18 cellular contexts compared by ENCODE assay signal in genomic region chr7:2947381-2947780, GRCh38.
DNase-seq lines count a peak whose midpoint lies in the region; ATAC-seq and TF ChIP-seq lines count a peak whose summit lies in the region.
"Had no signal": no experiment of that assay in that cellular context is flagged by ENCODE, and none has a peak within 500 bp of the region (broad histone marks: within the 10 kb centered on the region; RNA-seq: fewer than 3 reads in every experiment).

No MANE protein-coding gene starts in this region.

- no peak for DNase-seq in activated naive CD8-positive, alpha-beta T cell treated with anti-CD3 and anti-CD28 coated beads, Interleukin-2, amount 50 U/mL, for 24 hours
- DNase-seq in activated CD8-positive, alpha-beta memory T cell treated with anti-CD3 and anti-CD28 coated beads, Interleukin-2, amount 50 U/mL, for 48 hours, result peak; percentile 46
- no peak for DNase-seq in naive B cell
- peak; percentile 16 for DNase-seq in upper lobe of right lung
- DNase-seq: C1 segment of cervical spinal cord; NCI-H1417 treated with DMSO at 0.1 percent for 48 hours; NCI-H345; right cardiac atrium; stimulated activated CD4-positive, alpha-beta T cell treated with anti-CD3 and anti-CD28 coated beads, Interleukin-2, amount 100 ng/mL, for 48 hours; testis; uterus had no signal

- H3K4me1 ChIP-seq in upper lobe of right lung, result peaks cover 3% of the 10 kb centered on the region
- H3K4me1 ChIP-seq: neural progenitor cell, SJSA1, testis, uterus had no signal

- no peaks in the 10 kb centered on the region for H3K36me3 ChIP-seq in upper lobe of right lung
- H3K36me3 ChIP-seq: neural progenitor cell, SJSA1, uterus had no signal

- H3K27me3 ChIP-seq in upper lobe of right lung, result no peaks in the 10 kb centered on the region
- H3K27me3 ChIP-seq: neural progenitor cell, testis, uterus had no signal

- no peak overlapping the region for H3K4me3 ChIP-seq in upper lobe of right lung
- H3K4me3 ChIP-seq: neural progenitor cell, SJSA1, testis, uterus had no signal

- ATAC-seq in activated naive CD8-positive, alpha-beta T cell treated with anti-CD3 and anti-CD28 coated beads, Interleukin-2, amount 50 U/mL, for 24 hours, result no peak
- ATAC-seq in naive B cell (ENCODE audit: low read depth in 2 of 2) (no peak), upper lobe of right lung (no peak), HG03095 (IDR thresholded peaks at IDR 0.05; ENCODE audit: unreplicated experiment) (no peak), GM21737 (IDR thresholded peaks at IDR 0.05; ENCODE audit: unreplicated experiment) (no peak), GM19351 (IDR thresholded peaks at IDR 0.05; ENCODE audit: unreplicated experiment) (no peak)
- ATAC-seq: right cardiac atrium had no signal

- H3K4me1 Mint-ChIP-seq in activated naive CD8-positive, alpha-beta T cell (ENCODE audit: low read depth), result peaks cover 46% of the 10 kb centered on the region
- H3K4me1 Mint-ChIP-seq in activated naive CD8-positive, alpha-beta T cell treated with anti-CD3 and anti-CD28 coated beads, Interleukin-2, amount 50 U/mL, for 24 hours, result peaks cover 48% of the 10 kb centered on the region
- peaks cover 45 to 49% (median 48%) of the 10 kb centered on the region in 3 donors for H3K4me1 Mint-ChIP-seq in naive B cell

- no peaks in the 10 kb centered on the region for H3K27me3 Mint-ChIP-seq in activated naive CD8-positive, alpha-beta T cell
- no peaks in the 10 kb centered on the region for H3K27me3 Mint-ChIP-seq in activated naive CD8-positive, alpha-beta T cell treated with anti-CD3 and anti-CD28 coated beads, Interleukin-2, amount 50 U/mL, for 24 hours
- H3K27me3 Mint-ChIP-seq in naive B cell, result no peaks in the 10 kb centered on the region
- H3K27me3 Mint-ChIP-seq: central memory CD8-positive, alpha-beta T cell had no signal

- no peaks in the 10 kb centered on the region for H3K9me3 ChIP-seq in upper lobe of right lung
- H3K9me3 ChIP-seq: SJSA1, testis, uterus had no signal

- peaks cover 40% of the 10 kb centered on the region for H3K36me3 Mint-ChIP-seq in activated naive CD8-positive, alpha-beta T cell
- H3K36me3 Mint-ChIP-seq in activated naive CD8-positive, alpha-beta T cell treated with anti-CD3 and anti-CD28 coated beads, Interleukin-2, amount 50 U/mL, for 24 hours (ENCODE audit: low read depth), result peaks cover 71% of the 10 kb centered on the region
- peaks cover 37 to 62% of the 10 kb centered on the region in 2 donors for H3K36me3 Mint-ChIP-seq in naive B cell
- H3K36me3 Mint-ChIP-seq: neural progenitor cell had no signal

- H3K27ac ChIP-seq in upper lobe of right lung, result no peak overlapping the region
- H3K27ac ChIP-seq: neural progenitor cell, SJSA1, testis, uterus had no signal

- no peak overlapping the region for H3K4me3 Mint-ChIP-seq in activated naive CD8-positive, alpha-beta T cell
- H3K4me3 Mint-ChIP-seq in activated naive CD8-positive, alpha-beta T cell treated with anti-CD3 and anti-CD28 coated beads, Interleukin-2, amount 50 U/mL, for 24 hours, result no peak overlapping the region
- H3K4me3 Mint-ChIP-seq in naive B cell, result no peak overlapping the region
- H3K4me3 Mint-ChIP-seq: central memory CD8-positive, alpha-beta T cell; neural progenitor cell had no signal

- no peak for TF ChIP-seq CTCF in upper lobe of right lung (IDR thresholded peaks at IDR 0.05)

- peaks cover 3% of the 10 kb centered on the region for H3K9me3 Mint-ChIP-seq in activated naive CD8-positive, alpha-beta T cell (ENCODE audit: low read depth)
- H3K9me3 Mint-ChIP-seq in activated naive CD8-positive, alpha-beta T cell treated with anti-CD3 and anti-CD28 coated beads, Interleukin-2, amount 50 U/mL, for 24 hours, result peaks cover 14% of the 10 kb centered on the region
- no peaks in the 10 kb centered on the region for H3K9me3 Mint-ChIP-seq in naive B cell
- H3K9me3 Mint-ChIP-seq: central memory CD8-positive, alpha-beta T cell had no signal

- intact Hi-C loops in upper lobe of right lung (cut with DNase I), result loop anchor here (10.0 kb wide), 1 partner anchor 543 kb away; the partner anchor contains the start of gene CHST12

- H3K27ac Mint-ChIP-seq in activated naive CD8-positive, alpha-beta T cell, result peak overlapping the region; percentile 64
- H3K27ac Mint-ChIP-seq in activated naive CD8-positive, alpha-beta T cell treated with anti-CD3 and anti-CD28 coated beads, Interleukin-2, amount 50 U/mL, for 24 hours, result no peak overlapping the region
- H3K27ac Mint-ChIP-seq in naive B cell, result peak overlapping the region in 4 of 6 donors; percentile 67 to 97 (median 90)
- H3K27ac Mint-ChIP-seq: neural progenitor cell had no signal

Comparison
In these comparisons a context has a peak if more than half of its experiments do, and no peak if none do; other contexts are left out.
1. DNase-seq: peak in activated CD8-positive, alpha-beta memory T cell treated with anti-CD3 and anti-CD28 coated beads, Interleukin-2, amount 50 U/mL, for 48 hours (single experiment) and upper lobe of right lung (single experiment); none in activated naive CD8-positive, alpha-beta T cell treated with anti-CD3 and anti-CD28 coated beads, Interleukin-2, amount 50 U/mL, for 24 hours (single experiment) and naive B cell (single experiment).